30 cellular contexts compared by ENCODE assay signal in the genomic region with DNA sequence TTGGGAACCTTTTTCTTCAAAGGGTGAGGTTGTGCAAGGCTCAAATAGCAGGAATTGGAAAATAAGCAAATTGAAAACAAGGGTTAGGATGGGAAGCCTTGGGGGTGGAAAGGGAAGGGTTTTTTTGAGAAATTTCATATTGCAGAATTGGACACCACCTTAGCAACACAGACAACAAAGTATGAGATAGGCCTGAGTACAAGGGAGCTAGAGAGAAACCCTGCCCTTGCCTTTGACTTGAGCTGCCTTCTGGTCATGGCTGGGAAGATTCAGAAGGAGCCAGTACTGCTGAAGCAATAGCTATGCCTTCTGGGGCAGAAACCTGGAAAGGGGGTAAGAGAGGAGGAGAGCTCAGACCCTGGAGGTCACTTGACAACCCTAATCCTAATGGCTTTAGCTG.
"Had no signal": no experiment of that assay in that cellular context is flagged by ENCODE, and none has a peak within 500 bp of the region (broad histone marks: within the 10 kb centered on the region; RNA-seq: fewer than 3 reads in every experiment).

No MANE protein-coding gene starts in this region.

- H3K36me3 ChIP-seq: brain microvascular endothelial cell, breast epithelium, WERI-Rb-1 had no signal

- H3K27me3 ChIP-seq: body of pancreas, brain microvascular endothelial cell, breast epithelium had no signal

- H3K4me1 ChIP-seq: breast epithelium had no signal

- ATAC-seq: activated CD4-positive, alpha-beta T cell treated with anti-CD3 and anti-CD28 coated beads for 36 hours; activated CD4-positive, CD25-positive, alpha-beta regulatory T cell treated with anti-CD3 and anti-CD28 coated beads, Interleukin-2, amount 50 U/mL, for 24 hours; activated CD8-positive, alpha-beta memory T cell treated with anti-CD3 and anti-CD28 coated beads, Interleukin-2, amount 10 ng/mL, durations not matched to agents 7 days and 5 days; activated CD8-positive, alpha-beta T cell treated with anti-CD3 and anti-CD28 coated beads, Interleukin-2, amount 10 ng/mL, durations not matched to agents 7 days and 5 days; activated naive CD8-positive, alpha-beta T cell treated with anti-CD3 and anti-CD28 coated beads, Interleukin-2, amount 50 U/mL, for 24 hours; body of pancreas; WTC11 had no signal

- DNase-seq: activated CD4-positive, alpha-beta memory T cell treated with anti-CD3 and anti-CD28 coated beads, Interleukin-2, amount 10 ng/mL, durations not matched to agents 7 days and 5 days; activated CD4-positive, alpha-beta T cell treated with anti-CD3 and anti-CD28 coated beads for 1 hour; activated CD4-positive, alpha-beta T cell treated with anti-CD3 and anti-CD28 coated beads for 36 hours; activated CD4-positive, alpha-beta T cell treated with anti-CD3 and anti-CD28 coated beads for 48 hours; activated CD4-positive, alpha-beta T cell treated with anti-CD3 and anti-CD28 coated beads, Interleukin-2, amount 10 ng/mL, durations not matched to agents 7 days and 5 days; activated CD4-positive, alpha-beta T cell treated with anti-CD3 and anti-CD28 coated beads, Interleukin-2, amount 50 U/mL, for 48 hours; activated CD4-positive, CD25-positive, alpha-beta regulatory T cell; activated CD8-positive, alpha-beta memory T cell treated with anti-CD3 and anti-CD28 coated beads for 24 hours; activated CD8-positive, alpha-beta memory T cell treated with anti-CD3 and anti-CD28 coated beads, Interleukin-2, amount 10 ng/mL, durations not matched to agents 7 days and 5 days; activated CD8-positive, alpha-beta memory T cell treated with anti-CD3 and anti-CD28 coated beads, Interleukin-2, amount 50 U/mL, for 48 hours; activated CD8-positive, alpha-beta T cell treated with anti-CD3 and anti-CD28 coated beads, Interleukin-2, amount 10 ng/mL, durations not matched to agents 7 days and 5 days; activated effector memory CD4-positive, alpha-beta T cell treated with Interleukin-2 at 50 U/mL for 16 hours; activated gamma-delta T cell; activated naive CD4-positive, alpha-beta T cell treated with anti-CD3 and anti-CD28 coated beads, Interleukin-2, amount 10 ng/mL, durations not matched to agents 7 days and 5 days; activated naive CD4-positive, alpha-beta T cell treated with Interleukin-2 at 50 U/mL for 16 hours; activated naive CD8-positive, alpha-beta T cell treated with anti-CD3 and anti-CD28 coated beads, Interleukin-2, amount 10 ng/mL, durations not matched to agents 7 days and 5 days; activated naive CD8-positive, alpha-beta T cell treated with anti-CD3 and anti-CD28 coated beads, Interleukin-2, amount 50 U/mL, for 24 hours; activated T-cell treated with anti-CD3 and anti-CD28 coated beads, Interleukin-2, amount 50 U/mL, for 24 hours; activated T-cell treated with anti-CD3 and anti-CD28 coated beads, Interleukin-2, amount 50 U/mL, for 48 hours; aorta; body of pancreas; brain microvascular endothelial cell; central memory CD4-positive, alpha-beta T cell; T-helper 1 cell; T-helper 2 cell; T-helper 9 cell; WERI-Rb-1 had no signal

- H3K4me3 ChIP-seq: body of pancreas, breast epithelium had no signal

- H3K9me3 ChIP-seq: body of pancreas, breast epithelium had no signal

- H3K27ac ChIP-seq: body of pancreas, brain microvascular endothelial cell, breast epithelium, WERI-Rb-1 had no signal
